In genomic region chr11:31560842-31561476, GRCh38 we compare ENCODE assay signal across 29 cellular contexts.
"Had no signal": no experiment of that assay in that cellular context is flagged by ENCODE, and none has a peak within 500 bp of the region (broad histone marks: within the 10 kb centered on the region; RNA-seq: fewer than 3 reads in every experiment).

No MANE protein-coding gene starts in this region.

- H3K27ac Mint-ChIP-seq: activated CD4-positive, alpha-beta T cell treated with anti-CD3 and anti-CD28 coated beads, Interleukin-2, amount 10 ng/mL, durations not matched to agents 24 days and 14 days; activated CD8-positive, alpha-beta T cell treated with anti-CD3 and anti-CD28 coated beads, Interleukin-2, amount 10 ng/mL, durations not matched to agents 7 days and 5 days; activated naive CD4-positive, alpha-beta T cell treated with anti-CD3 and anti-CD28 coated beads, Interleukin-2, amount 50 U/mL, for 72 hours; activated T-cell treated with anti-CD3 and anti-CD28 coated beads, Interleukin-2, amount 50 U/mL, for 24 hours; activated T-helper 2 cell treated with anti-CD3 and anti-CD28 coated beads, Interferon-gamma antibody, Interleukin-2, Interleukin-4, amounts not matched to agents 10 μg/mL and 5 μg/mL and 100 μg/mL, durations not matched to agents 14 hours and 24 hours and 36 hours; T-helper 1 cell treated with Interleukin-12 subunit alpha and Interleukin-12 subunit beta and Interleukin-4 antibody, amounts not matched to agents 30 μg/mL and 1 μg/mL, for 36 hours; T-helper 2 cell treated with Interferon-gamma antibody and Interleukin-4, amounts not matched to agents 5 μg/mL and 100 μg/mL, for 36 hours had no signal

- H3K27me3 Mint-ChIP-seq: activated CD4-positive, alpha-beta T cell treated with anti-CD3 and anti-CD28 coated beads, Interleukin-2, amount 10 ng/mL, durations not matched to agents 24 days and 14 days; activated T-cell treated with anti-CD3 and anti-CD28 coated beads, Interleukin-2, amount 50 U/mL, for 24 hours had no signal

- H3K4me3 Mint-ChIP-seq: activated CD4-positive, alpha-beta T cell treated with anti-CD3 and anti-CD28 coated beads, Interleukin-2, amount 10 ng/mL, durations not matched to agents 24 days and 14 days; activated CD8-positive, alpha-beta T cell treated with anti-CD3 and anti-CD28 coated beads, Interleukin-2, amount 10 ng/mL, durations not matched to agents 7 days and 5 days; activated T-cell treated with anti-CD3 and anti-CD28 coated beads, Interleukin-2, amount 50 U/mL, for 24 hours; T-helper 1 cell treated with Interleukin-12 subunit alpha and Interleukin-12 subunit beta and Interleukin-4 antibody, amounts not matched to agents 30 μg/mL and 1 μg/mL, for 36 hours; T-helper 2 cell treated with Interferon-gamma antibody and Interleukin-4, amounts not matched to agents 5 μg/mL and 100 μg/mL, for 36 hours had no signal

- H3K9me3 Mint-ChIP-seq: activated T-helper 2 cell treated with anti-CD3 and anti-CD28 coated beads, Interferon-gamma antibody, Interleukin-2, Interleukin-4, amounts not matched to agents 10 μg/mL and 5 μg/mL and 100 μg/mL, durations not matched to agents 14 hours and 24 hours and 36 hours; T-helper 2 cell treated with Interferon-gamma antibody and Interleukin-4, amounts not matched to agents 5 μg/mL and 100 μg/mL, for 36 hours had no signal

- H3K4me1 Mint-ChIP-seq: activated CD4-positive, alpha-beta T cell treated with anti-CD3 and anti-CD28 coated beads, Interleukin-2, amount 10 ng/mL, durations not matched to agents 24 days and 14 days had no signal

- DNase-seq: activated CD4-positive, alpha-beta T cell treated with anti-CD3 and anti-CD28 coated beads, Interleukin-2, amount 10 ng/mL, durations not matched to agents 24 days and 14 days; activated CD4-positive, alpha-beta T cell treated with anti-CD3 and anti-CD28 coated beads, Interleukin-2, amount 50 U/mL, for 4 hours; activated CD8-positive, alpha-beta T cell treated with anti-CD3 and anti-CD28 coated beads, Interleukin-2, amount 10 ng/mL, durations not matched to agents 7 days and 5 days; activated gamma-delta T cell; activated naive CD4-positive, alpha-beta T cell treated with Interleukin-2 at 50 U/mL for 16 hours; activated T-cell treated with anti-CD3 and anti-CD28 coated beads, Interleukin-2, amount 50 U/mL, for 24 hours; adrenal gland; body of pancreas; caudate nucleus; cerebellar nuclear complex; Kasumi-1; MM.1S; MV-4-11; NCI-H1092; NCI-H187 treated with DMSO at 0.1 percent for 48 hours; NCI-H2081; NCI-H226; NCI-H446 treated with DMSO at 0.1 percent for 48 hours; NCI-H524; Peyer's patch; RPMI8226; SHP77 treated with DMSO at 0.1 percent for 48 hours; SK-N-SH had no signal

- H3K4me3 ChIP-seq: adrenal gland, body of pancreas, breast epithelium, Peyer's patch, SJSA1 had no signal
